Comparison of ENCODE assay signal across 32 cellular contexts in genomic region chr10:123841115-123841514, GRCh38. TPM values are rescaled to one million over a fixed set of nuclear protein-coding genes. Genes with fewer than 3 reads are reported as not detected.
"Had no signal": no experiment of that assay in that cellular context is flagged by ENCODE, and none has a peak within 500 bp of the region (broad histone marks: within the 10 kb centered on the region; RNA-seq: fewer than 3 reads in every experiment).

No MANE protein-coding gene starts in this region.

- H3K9me3 Mint-ChIP-seq: activated CD4-positive, alpha-beta memory T cell treated with anti-CD3 and anti-CD28 coated beads, Interleukin-2, amount 10 ng/mL, durations not matched to agents 7 days and 5 days; activated CD4-positive, alpha-beta T cell treated with anti-CD3 and anti-CD28 coated beads, Interleukin-2, amount 10 ng/mL, durations not matched to agents 7 days and 5 days; activated naive CD4-positive, alpha-beta T cell treated with anti-CD3 and anti-CD28 coated beads, Interleukin-2, amount 50 U/mL, for 72 hours; dendritic cell treated with granulocyte-macrophage colony-stimulating factor and Interleukin-4, amounts not matched to agents 40 ng/mL and 50 ng/mL, for 4 days had no signal

- H3K27me3 ChIP-seq: ascending aorta, breast epithelium, colonic mucosa, gastrocnemius medialis, heart left ventricle had no signal

- H3K4me1 Mint-ChIP-seq: activated CD4-positive, alpha-beta memory T cell treated with anti-CD3 and anti-CD28 coated beads, Interleukin-2, amount 10 ng/mL, durations not matched to agents 7 days and 5 days; activated CD4-positive, alpha-beta T cell treated with anti-CD3 and anti-CD28 coated beads for 36 hours; activated CD4-positive, alpha-beta T cell treated with anti-CD3 and anti-CD28 coated beads, Interleukin-2, amount 10 ng/mL, durations not matched to agents 7 days and 5 days; activated naive CD4-positive, alpha-beta T cell treated with anti-CD3 and anti-CD28 coated beads, Interleukin-2, amount 10 ng/mL, durations not matched to agents 7 days and 5 days; activated naive CD8-positive, alpha-beta T cell treated with anti-CD3 and anti-CD28 coated beads, Interleukin-2, amount 10 ng/mL, durations not matched to agents 7 days and 5 days had no signal

- H3K27ac Mint-ChIP-seq: activated CD4-positive, alpha-beta memory T cell treated with anti-CD3 and anti-CD28 coated beads, Interleukin-2, amount 10 ng/mL, durations not matched to agents 7 days and 5 days; activated CD4-positive, alpha-beta T cell treated with anti-CD3 and anti-CD28 coated beads for 36 hours; activated CD4-positive, alpha-beta T cell treated with anti-CD3 and anti-CD28 coated beads, Interleukin-2, amount 10 ng/mL, durations not matched to agents 7 days and 5 days; activated naive CD4-positive, alpha-beta T cell treated with anti-CD3 and anti-CD28 coated beads, Interleukin-2, amount 10 ng/mL, durations not matched to agents 7 days and 5 days; activated naive CD4-positive, alpha-beta T cell treated with anti-CD3 and anti-CD28 coated beads, Interleukin-2, amount 50 U/mL, for 72 hours; activated naive CD8-positive, alpha-beta T cell treated with anti-CD3 and anti-CD28 coated beads, Interleukin-2, amount 10 ng/mL, durations not matched to agents 7 days and 5 days; activated T-cell treated with anti-CD3 and anti-CD28 coated beads, Interleukin-2, amount 50 U/mL, for 24 hours; activated T-cell treated with anti-CD3 and anti-CD28 coated beads, Interleukin-2, amount 50 U/mL, for 72 hours; brain; dendritic cell treated with granulocyte-macrophage colony-stimulating factor and Interleukin-4, amounts not matched to agents 40 ng/mL and 50 ng/mL, for 4 days had no signal

- H3K36me3 ChIP-seq: breast epithelium, cardiac muscle cell, colonic mucosa, gastrocnemius medialis, heart left ventricle had no signal

- H3K9me3 ChIP-seq: ascending aorta, colonic mucosa, gastrocnemius medialis had no signal

- H3K27ac ChIP-seq: breast epithelium, cardiac muscle cell, colonic mucosa, dorsolateral prefrontal cortex, epithelial cell of prostate, foreskin keratinocyte, gastrocnemius medialis had no signal

- H3K27me3 Mint-ChIP-seq: activated CD4-positive, alpha-beta memory T cell treated with anti-CD3 and anti-CD28 coated beads, Interleukin-2, amount 10 ng/mL, durations not matched to agents 7 days and 5 days had no signal

- ATAC-seq: activated CD4-positive, alpha-beta T cell treated with anti-CD3 and anti-CD28 coated beads for 36 hours; activated naive CD4-positive, alpha-beta T cell treated with anti-CD3 and anti-CD28 coated beads, Interleukin-2, amount 50 U/mL, for 72 hours; activated T-cell treated with anti-CD3 and anti-CD28 coated beads, Interleukin-2, amount 50 U/mL, for 72 hours; foreskin keratinocyte; gastrocnemius medialis; heart left ventricle had no signal

- H3K4me1 ChIP-seq: breast epithelium, colonic mucosa, gastrocnemius medialis had no signal

- H3K36me3 Mint-ChIP-seq: activated naive CD4-positive, alpha-beta T cell treated with anti-CD3 and anti-CD28 coated beads, Interleukin-2, amount 10 ng/mL, durations not matched to agents 7 days and 5 days; activated naive CD4-positive, alpha-beta T cell treated with anti-CD3 and anti-CD28 coated beads, Interleukin-2, amount 50 U/mL, for 72 hours; activated naive CD8-positive, alpha-beta T cell treated with anti-CD3 and anti-CD28 coated beads, Interleukin-2, amount 10 ng/mL, durations not matched to agents 7 days and 5 days; brain had no signal

- DNase-seq: activated CD4-positive, alpha-beta memory T cell treated with anti-CD3 and anti-CD28 coated beads, Interleukin-2, amount 10 ng/mL, durations not matched to agents 7 days and 5 days; activated CD4-positive, alpha-beta T cell treated with anti-CD3 and anti-CD28 coated beads for 36 hours; activated CD4-positive, alpha-beta T cell treated with anti-CD3 and anti-CD28 coated beads, Interleukin-2, amount 10 ng/mL, durations not matched to agents 7 days and 5 days; activated CD4-positive, alpha-beta T cell treated with anti-CD3 and anti-CD28 coated beads, Interleukin-2, amount 50 U/mL, for 4 hours; activated CD4-positive, CD25-positive, alpha-beta regulatory T cell; activated CD4-positive, CD25-positive, alpha-beta regulatory T cell treated with anti-CD3 and anti-CD28 coated beads, Interleukin-2, amount 50 U/mL, for 72 hours; activated CD8-positive, alpha-beta memory T cell treated with anti-CD3 and anti-CD28 coated beads, Interleukin-2, amount 50 U/mL, for 48 hours; activated gamma-delta T cell; activated naive CD4-positive, alpha-beta T cell; activated naive CD4-positive, alpha-beta T cell treated with anti-CD3 and anti-CD28 coated beads, Interleukin-2, amount 10 ng/mL, durations not matched to agents 7 days and 5 days; activated naive CD8-positive, alpha-beta T cell treated with anti-CD3 and anti-CD28 coated beads, Interleukin-2, amount 10 ng/mL, durations not matched to agents 7 days and 5 days; activated T-cell treated with anti-CD3 and anti-CD28 coated beads for 4 hours; activated T-cell treated with anti-CD3 and anti-CD28 coated beads, Interleukin-2, amount 50 U/mL, for 24 hours; activated T-cell treated with anti-CD3 and anti-CD28 coated beads, Interleukin-2, amount 50 U/mL, for 72 hours; central memory CD4-positive, alpha-beta T cell; cerebellar nuclear complex; colonic mucosa; dorsolateral prefrontal cortex; effector CD4-positive, alpha-beta T cell; foreskin keratinocyte; gastrocnemius medialis; glutamatergic neuron; heart left ventricle; T-helper 1 cell; T-helper 2 cell had no signal

- H3K4me3 ChIP-seq: ascending aorta, breast epithelium, cardiac muscle cell, colonic mucosa, dorsolateral prefrontal cortex, gastrocnemius medialis, heart left ventricle had no signal

- H3K4me3 Mint-ChIP-seq: activated CD4-positive, alpha-beta memory T cell treated with anti-CD3 and anti-CD28 coated beads, Interleukin-2, amount 10 ng/mL, durations not matched to agents 7 days and 5 days; activated CD4-positive, alpha-beta T cell treated with anti-CD3 and anti-CD28 coated beads for 36 hours; activated CD4-positive, alpha-beta T cell treated with anti-CD3 and anti-CD28 coated beads, Interleukin-2, amount 10 ng/mL, durations not matched to agents 7 days and 5 days; activated naive CD4-positive, alpha-beta T cell treated with anti-CD3 and anti-CD28 coated beads, Interleukin-2, amount 10 ng/mL, durations not matched to agents 7 days and 5 days; activated naive CD8-positive, alpha-beta T cell treated with anti-CD3 and anti-CD28 coated beads, Interleukin-2, amount 10 ng/mL, durations not matched to agents 7 days and 5 days; activated T-cell treated with anti-CD3 and anti-CD28 coated beads, Interleukin-2, amount 50 U/mL, for 24 hours; activated T-cell treated with anti-CD3 and anti-CD28 coated beads, Interleukin-2, amount 50 U/mL, for 72 hours; brain; dendritic cell treated with granulocyte-macrophage colony-stimulating factor and Interleukin-4, amounts not matched to agents 40 ng/mL and 50 ng/mL, for 4 days had no signal

RNA-seq across cellular contexts. Expression of gene CPXM2, which starts 50.5 kb away (rescaled TPM):
- total RNA-seq: activated CD4-positive, alpha-beta memory T cell treated with anti-CD3 and anti-CD28 coated beads, Interleukin-2, amount 10 ng/mL, durations not matched to agents 7 days and 5 days; activated CD4-positive, alpha-beta T cell treated with anti-CD3 and anti-CD28 coated beads for 36 hours; activated CD4-positive, alpha-beta T cell treated with anti-CD3 and anti-CD28 coated beads, Interleukin-2, amount 10 ng/mL, durations not matched to agents 7 days and 5 days; activated naive CD4-positive, alpha-beta T cell treated with anti-CD3 and anti-CD28 coated beads, Interleukin-2, amount 50 U/mL, for 72 hours; activated naive CD8-positive, alpha-beta T cell treated with anti-CD3 and anti-CD28 coated beads, Interleukin-2, amount 10 ng/mL, durations not matched to agents 7 days and 5 days; activated T-cell treated with anti-CD3 and anti-CD28 coated beads, Interleukin-2, amount 50 U/mL, for 72 hours; foreskin keratinocyte had no signal
